Comparison of ENCODE assay signal across 8 cellular contexts in genomic region chr7:28178537-28178936, GRCh38. TPM values are rescaled to one million over a fixed set of nuclear protein-coding genes. Genes with fewer than 3 reads are reported as not detected.
DNase-seq lines count a peak whose midpoint lies in the region; ATAC-seq, FAIRE-seq and TF ChIP-seq lines count a peak whose summit lies in the region.

No MANE protein-coding gene starts in this region.

- TF ChIP-seq CTCF in BE2C (IDR thresholded peaks at IDR 0.05; ENCODE audit: low read depth, low read length) (no peak), breast epithelium (IDR thresholded peaks at IDR 0.05) (no peak)

- no peak for TF ChIP-seq POLR2A in breast epithelium (IDR thresholded peaks at IDR 0.05)

- H3K36me3 Mint-ChIP-seq in natural killer cell treated with Interleukin-12 subunit alpha and Interleukin-12 subunit beta and Interleukin-15 and Interleukin-18, amount 100 ng/mL, for 72 hours = no peaks in the 10 kb centered on the region

- peak overlapping the region; percentile 68 to 88 for H3K27ac ChIP-seq in breast epithelium

- in situ Hi-C loops in G401 (cut with HindIII; ENCODE audit: low sequenced_read_pairs) = no loop called here

- peak overlapping the region; percentile 66 to 70 for H3K27ac Mint-ChIP-seq in natural killer cell treated with Interleukin-12 subunit alpha and Interleukin-12 subunit beta and Interleukin-15 and Interleukin-18, amount 100 ng/mL, for 72 hours

- FAIRE-seq in GM19239 (lab: Jason Lieb, UNC) = no peak

- peak; percentile 31 for ATAC-seq in HG03175 (IDR thresholded peaks at IDR 0.05; ENCODE audit: unreplicated experiment)
- ATAC-seq in natural killer cell treated with Interleukin-12 subunit alpha and Interleukin-12 subunit beta and Interleukin-15 and Interleukin-18, amount 100 ng/mL, for 72 hours = peak in 1 of 2 donors; percentile 19

- H3K4me1 ChIP-seq in BE2C (peaks cover 32% of the 10 kb centered on the region), breast epithelium (peaks cover 5 to 6% of the 10 kb centered on the region in 2 donors)

- H3K9me3 Mint-ChIP-seq in natural killer cell treated with Interleukin-12 subunit alpha and Interleukin-12 subunit beta and Interleukin-15 and Interleukin-18, amount 100 ng/mL, for 72 hours = no peaks in the 10 kb centered on the region

- peak overlapping the region; percentile 77 for H3K4me3 Mint-ChIP-seq in natural killer cell treated with Interleukin-12 subunit alpha and Interleukin-12 subunit beta and Interleukin-15 and Interleukin-18, amount 100 ng/mL, for 72 hours

- peak overlapping the region; percentile 82 for H3K4me3 ChIP-seq in BE2C (ENCODE audit: low read depth, low read length)
- H3K4me3 ChIP-seq in breast epithelium = peak overlapping the region; percentile 71 to 89 (median 74)

- no peaks in the 10 kb centered on the region for H3K27me3 Mint-ChIP-seq in natural killer cell treated with Interleukin-12 subunit alpha and Interleukin-12 subunit beta and Interleukin-15 and Interleukin-18, amount 100 ng/mL, for 72 hours

- H3K4me1 Mint-ChIP-seq in natural killer cell treated with Interleukin-12 subunit alpha and Interleukin-12 subunit beta and Interleukin-15 and Interleukin-18, amount 100 ng/mL, for 72 hours (ENCODE audit: low read depth in 2 of 2) = peaks cover 59% of the 10 kb centered on the region in 2 donors

- intact Hi-C loops in breast epithelium (cut with DNase I; ENCODE audit: low total_unique reads) = no loop called here

- no peak for DNase-seq in BE2C
- DNase-seq in breast epithelium (ENCODE audit: low spot score in 2 of 2) = no peak
- DNase-seq in natural killer cell treated with Interleukin-12 subunit alpha and Interleukin-12 subunit beta and Interleukin-15 and Interleukin-18, amount 100 ng/mL, for 72 hours (ENCODE audit: low spot score) = no peak
- no peak for DNase-seq in NCI-H82 treated with DMSO at 0.1 percent for 48 hours (lab: John Stamatoyannopoulos, UW; ENCODE audit: unreplicated experiment)
- no peak for DNase-seq in G401 (ENCODE audit: low spot score)
- no peak for DNase-seq in GM19239 (ENCODE audit: insufficient read length, low spot score)
- no peak for DNase-seq in activated CD8-positive, alpha-beta memory T cell treated with anti-CD3 and anti-CD28 coated beads, Interleukin-2, amount 50 U/mL, for 4 hours

- no peaks in the 10 kb centered on the region for H3K27me3 ChIP-seq in BE2C
- no peaks in the 10 kb centered on the region for H3K27me3 ChIP-seq in breast epithelium

- H3K36me3 ChIP-seq in BE2C (no peaks in the 10 kb centered on the region), breast epithelium (no peaks in the 10 kb centered on the region)

- H3K9me3 ChIP-seq in BE2C (no peaks in the 10 kb centered on the region), breast epithelium (no peaks in the 10 kb centered on the region)

RNA-seq across cellular contexts. Expression of gene JAZF1, which starts 2.1 kb away (rescaled TPM):
- polyA plus RNA-seq in BE2C (2012; ENCODE audit: insufficient read depth, insufficient read length, low read depth) = 43.4 TPM
- total RNA-seq in breast epithelium = 10 to 100 TPM in 2 of 3 donors, 1 to 10 TPM in 1; 8.6 to 27.4 (median 10.5) TPM
- 10 to 100 TPM; 12.6 to 23.6 TPM for total RNA-seq in natural killer cell treated with Interleukin-12 subunit alpha and Interleukin-12 subunit beta and Interleukin-15 and Interleukin-18, amount 100 ng/mL, for 72 hours
- total RNA-seq in G401 (2014; rRNA removed; shearing (Covaris generic)) = not detected in 2 replicates
